Comparison of ENCODE assay signal across 9 cellular contexts in genomic region chr19:18194208-18194530, GRCh38. TPM values are rescaled to one million over a fixed set of nuclear protein-coding genes. Genes with fewer than 3 reads are reported as not detected.
A peak's percentile ranks its signal among the peaks of the same experiment; 100 is the strongest.
DNase-seq lines count a peak whose midpoint lies in the region; ATAC-seq, FAIRE-seq and TF ChIP-seq lines count a peak whose summit lies in the region.
"Had no signal": no experiment of that assay in that cellular context is flagged by ENCODE, and none has a peak within 500 bp of the region (broad histone marks: within the 10 kb centered on the region; RNA-seq: fewer than 3 reads in every experiment).

No MANE protein-coding gene starts in this region.

- H3K9me3 Mint-ChIP-seq in naive thymus-derived CD4-positive, alpha-beta T cell, result peaks cover 0 to 4% (median 0%) of the 10 kb centered on the region in 11 donors

- H3K4me2 ChIP-seq in mammary epithelial cell (ENCODE audit: insufficient read depth, low read depth, low read length), result peak overlapping the region; percentile 94

- dilution Hi-C loops in mammary epithelial cell (cut with HindIII; ENCODE audit: low sequenced_read_pairs), result loop anchor here (5.0 kb wide), 1 partner anchor 133 kb away; no protein-coding TSS in a partner anchor

- intact Hi-C loops in mammary epithelial cell (cut with micrococcal nuclease), result loop anchor here (5.0 kb wide), 1 partner anchor 153 kb away; no protein-coding TSS in a partner anchor
- intact Hi-C loops in naive thymus-derived CD4-positive, alpha-beta T cell (cut with micrococcal nuclease), result no loop called here

- no peak for TF ChIP-seq CTCF in AG09309 (IDR thresholded peaks at IDR 0.05; ENCODE audit: control insufficient read depth, insufficient read depth, low read depth, low read length, missing control alignments)
- TF ChIP-seq CTCF in mammary epithelial cell (conservative IDR thresholded peaks at IDR 0.05 in 1 of 2, IDR thresholded peaks at IDR 0.05 in 1 of 2; ENCODE audit: extremely low read depth in 1 of 2, insufficient read depth in 1 of 2, low read depth in 1 of 2, low read length in 2 of 2), result no peak

- no TSS peak for BruUV-seq in mammary epithelial cell (replicated peaks; lab: Mats Ljungman, UMichigan)

- H3K36me3 ChIP-seq in HUES64 (ENCODE audit: insufficient read depth, low read length) (peaks cover 34% of the 10 kb centered on the region), mammary epithelial cell (ENCODE audit: insufficient read depth, low read length) (no peaks in the 10 kb centered on the region)
- peaks cover 0 to 30% (median 11%) of the 10 kb centered on the region in 3 experiments for H3K36me3 ChIP-seq in naive thymus-derived CD4-positive, alpha-beta T cell (ENCODE audit: control insufficient read depth in 2 of 3, insufficient read depth in 3 of 3, low read length in 3 of 3)

- H3K9me3 ChIP-seq in HUES64 (ENCODE audit: insufficient read depth, low read depth, low read length), result no peaks in the 10 kb centered on the region
- no peaks in the 10 kb centered on the region for H3K9me3 ChIP-seq in mammary epithelial cell (replicated peaks; ENCODE audit: insufficient read depth, low read length)
- H3K9me3 ChIP-seq in naive thymus-derived CD4-positive, alpha-beta T cell (ENCODE audit: control insufficient read depth in 2 of 3, low read length in 3 of 3), result no peaks in the 10 kb centered on the region
- H3K9me3 ChIP-seq: thyroid gland had no signal

- no peak for ATAC-seq in naive thymus-derived CD4-positive, alpha-beta T cell
- ATAC-seq in GM18907 (IDR thresholded peaks at IDR 0.05; ENCODE audit: unreplicated experiment) (no peak), GM19452 (IDR thresholded peaks at IDR 0.05; ENCODE audit: unreplicated experiment) (no peak)

- TF ChIP-seq POLR2A in H54 (IDR thresholded peaks at IDR 0.05; ENCODE audit: low read depth, low read length), result no peak

- WGBS in HUES64, result 63% methylated on average over 8 of the region's 8 CpGs
- 20% methylated on average over 8 of the region's 8 CpGs for WGBS in mammary epithelial cell (ENCODE audit: low coverage, missing lambda C conversion rate)

- FAIRE-seq in H54 (lab: Jason Lieb, UNC), result no peak

- H3K9ac ChIP-seq in HUES64 (ENCODE audit: low read depth, low read length) (no peak overlapping the region), mammary epithelial cell (ENCODE audit: insufficient read depth, low read length) (no peak overlapping the region)

- no peaks in the 10 kb centered on the region for H4K20me1 ChIP-seq in mammary epithelial cell (ENCODE audit: insufficient read depth, low read length)

- CTCF ChIA-PET in mammary epithelial cell (lab: Charles Lee; ENCODE audit: low non-redundant PET), result no interaction called here
- CTCF ChIA-PET in naive thymus-derived CD4-positive, alpha-beta T cell (lab: Charles Lee), result interaction anchor here (3.9 kb wide), 1 partner anchor 57 kb away, joined by 38 read pairs; no protein-coding TSS in a partner anchor

- peak overlapping the region; percentile 86 for H3K4me3 ChIP-seq in AG09309 (ENCODE audit: control insufficient read depth, low read depth, low read length)
- H3K4me3 ChIP-seq in HUES64 (ENCODE audit: low read length), result peak overlapping the region; percentile 81
- peak overlapping the region; percentile 82 to 89 (median 83) for H3K4me3 ChIP-seq in mammary epithelial cell (replicated peaks in 1 of 3; ENCODE audit: insufficient read depth in 1 of 3, low read depth in 2 of 3, low read length in 3 of 3)
- peak overlapping the region; percentile 78 for H3K4me3 ChIP-seq in naive thymus-derived CD4-positive, alpha-beta T cell (ENCODE audit: low read length)

- H3K79me2 ChIP-seq in mammary epithelial cell (ENCODE audit: insufficient read depth, low read length), result peaks cover 11% of the 10 kb centered on the region

- POLR2A ChIA-PET in naive thymus-derived CD4-positive, alpha-beta T cell (lab: Charles Lee), result interaction anchor here (0.6 to 3.8 kb wide), 5 partner anchors 10 to 183 kb away, joined by 3 to 50 read pairs (median 4); partner anchors contain the start of genes JUND and RAB3A

- no peak for DNase-seq in AG09309 (ENCODE audit: low read depth)
- no peak for DNase-seq in mammary epithelial cell
- no peak for DNase-seq in naive thymus-derived CD4-positive, alpha-beta T cell
- no peak for DNase-seq in H54 (ENCODE audit: insufficient read length, low spot score)
- DNase-seq in COLO829 (ENCODE audit: low spot score), result no peak

- no peaks in the 10 kb centered on the region for H3K27me3 ChIP-seq in HUES64 (ENCODE audit: insufficient read depth, low read length)
- H3K27me3 ChIP-seq in mammary epithelial cell (ENCODE audit: insufficient read depth, low read length), result no peaks in the 10 kb centered on the region
- H3K27me3 ChIP-seq in naive thymus-derived CD4-positive, alpha-beta T cell (ENCODE audit: control insufficient read depth in 2 of 2, insufficient read depth in 2 of 2, low read length in 2 of 2), result no peaks in the 10 kb centered on the region
- H3K27me3 ChIP-seq: thyroid gland had no signal

- H3K27ac Mint-ChIP-seq in naive thymus-derived CD4-positive, alpha-beta T cell, result peak overlapping the region in 8 of 9 donors; percentile 21 to 98 (median 64)

- in situ Hi-C loops in mammary epithelial cell (cut with MboI; ENCODE audit: low sequenced_read_pairs in 2 of 2), result no loop called here

- H2AFZ ChIP-seq in mammary epithelial cell (ENCODE audit: low read depth, low read length), result peak overlapping the region; percentile 80

- peak overlapping the region; percentile 88 to 99 (median 92) for H3K4me3 Mint-ChIP-seq in naive thymus-derived CD4-positive, alpha-beta T cell

- H3K27ac ChIP-seq in HUES64 (ENCODE audit: low read depth, low read length) (no peak overlapping the region), mammary epithelial cell (ENCODE audit: insufficient read depth, low read depth, low read length) (no peak overlapping the region)
- H3K27ac ChIP-seq in naive thymus-derived CD4-positive, alpha-beta T cell (ENCODE audit: low read depth, low read length), result peak overlapping the region; percentile 76

- H3K4me1 ChIP-seq in HUES64 (ENCODE audit: insufficient read depth, low read length), result peaks cover 10% of the 10 kb centered on the region
- H3K4me1 ChIP-seq in mammary epithelial cell (ENCODE audit: insufficient read depth, low read length), result peaks cover 20% of the 10 kb centered on the region
- peaks cover 9 to 12% of the 10 kb centered on the region in 2 donors for H3K4me1 ChIP-seq in naive thymus-derived CD4-positive, alpha-beta T cell (ENCODE audit: control insufficient read depth in 2 of 2, insufficient read depth in 2 of 2, low read length in 2 of 2)

- H3K36me3 Mint-ChIP-seq in naive thymus-derived CD4-positive, alpha-beta T cell, result peaks cover 0 to 15% (median 8%) of the 10 kb centered on the region in 5 donors

- H3K27me3 Mint-ChIP-seq in naive thymus-derived CD4-positive, alpha-beta T cell, result peaks cover 0 to 4% (median 0%) of the 10 kb centered on the region in 5 donors

- peaks cover 11 to 29% (median 26%) of the 10 kb centered on the region in 7 donors for H3K4me1 Mint-ChIP-seq in naive thymus-derived CD4-positive, alpha-beta T cell

RNA-seq across cellular contexts. Expression of gene MPV17L2, which starts 1.2 kb away (rescaled TPM):
- 25.7 TPM for polyA plus RNA-seq in HUES64 (2013, experiment 1 of 2)
- polyA plus RNA-seq in HUES64 (2013, experiment 2 of 2), result 25.9 TPM
- 10 to 100 TPM; 16.8 to 22.5 TPM for total RNA-seq in mammary epithelial cell
- 38.2 TPM for polyA plus RNA-seq in mammary epithelial cell
- 43.2 TPM for polyA minus RNA-seq in mammary epithelial cell
- total RNA-seq in naive thymus-derived CD4-positive, alpha-beta T cell, result 1 to 10 TPM; 4.8 to 9.4 (median 6.7) TPM
- polyA plus RNA-seq in naive thymus-derived CD4-positive, alpha-beta T cell, result 10 to 100 TPM in 1 of 2 donors, 1 to 10 TPM in 1; 7.0 to 15.5 TPM

RNA-seq across cellular contexts. Expression of gene RAB3A, which starts 9.7 kb away (rescaled TPM):
- 3.5 TPM for polyA plus RNA-seq in HUES64 (2013, experiment 1 of 2)
- 5.1 TPM for polyA plus RNA-seq in HUES64 (2013, experiment 2 of 2)
- 1 to 10 TPM in 1 of 2 donors, under 1 TPM in 1; 0.33 to 1.8 TPM for total RNA-seq in mammary epithelial cell
- 1.9 TPM for polyA plus RNA-seq in mammary epithelial cell
- polyA minus RNA-seq in mammary epithelial cell, result not detected
- 10 to 100 TPM in 2 of 5 experiments, 1 to 10 TPM in 3; 5.7 to 16.7 (median 8.8) TPM for total RNA-seq in naive thymus-derived CD4-positive, alpha-beta T cell
- polyA plus RNA-seq in naive thymus-derived CD4-positive, alpha-beta T cell, result 1 to 10 TPM; 1.9 to 3.3 TPM

RNA-seq across cellular contexts. Expression of gene IFI30, which starts 20.6 kb away (rescaled TPM):
- polyA plus RNA-seq in HUES64 (2013, experiment 1 of 2), result 12.3 TPM
- polyA plus RNA-seq in HUES64 (2013, experiment 2 of 2), result 13.2 TPM
- 10 to 100 TPM; 36.2 to 64.3 TPM for total RNA-seq in mammary epithelial cell
- polyA plus RNA-seq in mammary epithelial cell, result 61.3 TPM
- 45.0 TPM for polyA minus RNA-seq in mammary epithelial cell
- total RNA-seq in naive thymus-derived CD4-positive, alpha-beta T cell, result 100 to 1,000 TPM in 2 of 5 experiments, 10 to 100 TPM in 3; 51.3 to 514 (median 59.5) TPM
- 1 to 10 TPM; 6.7 to 7.6 TPM for polyA plus RNA-seq in naive thymus-derived CD4-positive, alpha-beta T cell

RNA-seq across cellular contexts. Expression of gene PDE4C, which starts 32.1 kb away (rescaled TPM):
- polyA plus RNA-seq in HUES64 (2013, experiment 1 of 2), result 0.55 TPM
- polyA plus RNA-seq in HUES64 (2013, experiment 2 of 2), result 0.44 TPM
- total RNA-seq in mammary epithelial cell, result not detected
- polyA plus RNA-seq in mammary epithelial cell, result not detected
- polyA minus RNA-seq in mammary epithelial cell, result not detected
- not detected for total RNA-seq in naive thymus-derived CD4-positive, alpha-beta T cell
- polyA plus RNA-seq in naive thymus-derived CD4-positive, alpha-beta T cell, result not detected

RNA-seq across cellular contexts. Expression of gene PIK3R2, which starts 41.2 kb away (rescaled TPM):
- 42.3 TPM for polyA plus RNA-seq in HUES64 (2013, experiment 1 of 2)
- polyA plus RNA-seq in HUES64 (2013, experiment 2 of 2), result 48.1 TPM
- 10 to 100 TPM; 37.2 to 49.7 TPM for total RNA-seq in mammary epithelial cell
- 22.5 TPM for polyA plus RNA-seq in mammary epithelial cell
- polyA minus RNA-seq in mammary epithelial cell, result 13.3 TPM
- 10 to 100 TPM; 12.3 to 24.6 (median 16.4) TPM for total RNA-seq in naive thymus-derived CD4-positive, alpha-beta T cell
- 1 to 10 TPM; 2.2 to 5.1 TPM for polyA plus RNA-seq in naive thymus-derived CD4-positive, alpha-beta T cell
